ENCODE assay signal across 18 cellular contexts in genomic region chr20:25454153-25454900, GRCh38. TPM values are rescaled to one million over a fixed set of nuclear protein-coding genes. Genes with fewer than 3 reads are reported as not detected.
DNase-seq lines count a peak whose midpoint lies in the region; ATAC-seq and TF ChIP-seq lines count a peak whose summit lies in the region.
"Had no signal": no experiment of that assay in that cellular context is flagged by ENCODE, and none has a peak within 500 bp of the region (broad histone marks: within the 10 kb centered on the region; RNA-seq: fewer than 3 reads in every experiment).

No MANE protein-coding gene starts in this region.

- POLR2A ChIA-PET in WTC11 (lab: Charles Lee): no interaction called here

- no peak overlapping the region for H3K4me3 ChIP-seq in foreskin fibroblast (ENCODE audit: low read depth in 1 of 2, low read length in 2 of 2)
- H3K4me3 ChIP-seq: BLaER1 treated with 17β-estradiol and CSF1 and Interleukin-3, amounts not matched to agents 10 nM and 100 nM; HAP-1; SK-N-MC had no signal

- H3K27me3 Mint-ChIP-seq in WTC11 (ENCODE audit: low read depth) (no peaks in the 10 kb centered on the region), endothelial cell (ENCODE audit: unreplicated experiment) (peaks cover 6% of the 10 kb centered on the region), progenitor cell of endocrine pancreas (no peaks in the 10 kb centered on the region)
- H3K27me3 Mint-ChIP-seq: CD4-positive, alpha-beta memory T cell had no signal

- H3K27ac Mint-ChIP-seq in WTC11 (peak overlapping the region; percentile 65), endothelial cell (ENCODE audit: unreplicated experiment) (no peak overlapping the region), progenitor cell of endocrine pancreas (peak overlapping the region; percentile 84)
- H3K27ac Mint-ChIP-seq: CD4-positive, alpha-beta memory T cell had no signal

- in situ Hi-C loops in ACHN (cut with HindIII; ENCODE audit: low pct_ligation_motif_present, low pct_unique_long_range_greater_than_20kb, low sequenced_read_pairs): no loop called here

- TF ChIP-seq CTCF in WTC11 (IDR thresholded peaks at IDR 0.05): no peak
- TF ChIP-seq CTCF in endothelial cell (IDR thresholded peaks at IDR 0.05; ENCODE audit: unreplicated experiment): no peak
- no peak for TF ChIP-seq CTCF in progenitor cell of endocrine pancreas (IDR thresholded peaks at IDR 0.05; ENCODE audit: unreplicated experiment)
- TF ChIP-seq CTCF in foreskin fibroblast (IDR thresholded peaks at IDR 0.05; ENCODE audit: low read depth, low read length): no peak

- CTCF ChIA-PET in WTC11 (lab: Charles Lee): no interaction called here

- DNase-seq in WTC11 (ENCODE audit: low spot score) (no peak), endothelial cell (ENCODE audit: low spot score) (no peak), progenitor cell of endocrine pancreas (ENCODE audit: low spot score, unreplicated experiment) (no peak), foreskin fibroblast (no peak), ACHN (no peak)
- DNase-seq: CD4-positive, alpha-beta memory T cell; DMS 273 treated with DMSO at 0.1 percent for 48 hours; NCI-H146; NCI-H2029; NCI-H226; NCI-H510A treated with DMSO at 0.1 percent for 48 hours; NCI-H748 treated with DMSO at 0.1 percent for 48 hours; SHP77 treated with DMSO at 0.1 percent for 48 hours had no signal

- H3K4me3 Mint-ChIP-seq in WTC11: no peak overlapping the region
- peak overlapping the region; percentile 53 for H3K4me3 Mint-ChIP-seq in endothelial cell (ENCODE audit: unreplicated experiment)
- no peak overlapping the region for H3K4me3 Mint-ChIP-seq in progenitor cell of endocrine pancreas (ENCODE audit: low read depth)
- H3K4me3 Mint-ChIP-seq: CD4-positive, alpha-beta memory T cell had no signal

- H3K4me1 Mint-ChIP-seq in WTC11 (no peaks in the 10 kb centered on the region), endothelial cell (ENCODE audit: unreplicated experiment) (no peaks in the 10 kb centered on the region), progenitor cell of endocrine pancreas (ENCODE audit: low read depth) (no peaks in the 10 kb centered on the region)
- H3K4me1 Mint-ChIP-seq: CD4-positive, alpha-beta memory T cell had no signal

- ATAC-seq in WTC11: no peak
- no peak for ATAC-seq in GM21423 (IDR thresholded peaks at IDR 0.05; ENCODE audit: unreplicated experiment)
- ATAC-seq in HG02973 (IDR thresholded peaks at IDR 0.05; ENCODE audit: unreplicated experiment): no peak

- H3K9me3 Mint-ChIP-seq in WTC11 (no peaks in the 10 kb centered on the region), endothelial cell (ENCODE audit: unreplicated experiment) (no peaks in the 10 kb centered on the region), progenitor cell of endocrine pancreas (ENCODE audit: low read depth) (peaks cover 5% of the 10 kb centered on the region)
- H3K9me3 Mint-ChIP-seq: CD4-positive, alpha-beta memory T cell had no signal

- H3K36me3 Mint-ChIP-seq in WTC11 (peaks cover 49% of the 10 kb centered on the region), endothelial cell (ENCODE audit: low read depth, unreplicated experiment) (peaks cover 49% of the 10 kb centered on the region), progenitor cell of endocrine pancreas (ENCODE audit: insufficient read depth) (peaks cover 55% of the 10 kb centered on the region)
- H3K36me3 Mint-ChIP-seq: CD4-positive, alpha-beta memory T cell had no signal

TF ChIP-seq in WTC11, 78 proteins besides CTCF, POLR2A, EP300 and RAD21 (continues in another document):
- no peak for TF ChIP-seq ZSCAN18 (CRISPR knock-in tag; IDR thresholded peaks at IDR 0.05)
- no peak for TF ChIP-seq GRHL2 (CRISPR knock-in tag; IDR thresholded peaks at IDR 0.05; ENCODE audit: insufficient replicate concordance, severe bottlenecking)
- TF ChIP-seq ARID4B (CRISPR knock-in tag; IDR thresholded peaks at IDR 0.05; ENCODE audit: borderline replicate concordance): no peak
- no peak for TF ChIP-seq PREB (CRISPR knock-in tag; IDR thresholded peaks at IDR 0.05; ENCODE audit: borderline replicate concordance)
- no peak for TF ChIP-seq NR3C1 (CRISPR knock-in tag; conservative IDR thresholded peaks at IDR 0.05; ENCODE audit: low read depth)
- TF ChIP-seq ZNF396 (CRISPR knock-in tag; IDR thresholded peaks at IDR 0.05; ENCODE audit: borderline replicate concordance): no peak
- no peak for TF ChIP-seq FOXP1 (CRISPR knock-in tag; IDR thresholded peaks at IDR 0.05; ENCODE audit: borderline replicate concordance)
- no peak for TF ChIP-seq FOXJ3 (CRISPR knock-in tag; IDR thresholded peaks at IDR 0.05; ENCODE audit: borderline replicate concordance)
- TF ChIP-seq SP1 (CRISPR knock-in tag; conservative IDR thresholded peaks at IDR 0.05): no peak
- TF ChIP-seq USF2 (CRISPR knock-in tag; IDR thresholded peaks at IDR 0.05): no peak
- no peak for TF ChIP-seq CDX4 (CRISPR knock-in tag; IDR thresholded peaks at IDR 0.05; ENCODE audit: borderline replicate concordance)
- TF ChIP-seq KAT7 (CRISPR knock-in tag; IDR thresholded peaks at IDR 0.05; ENCODE audit: borderline replicate concordance): no peak
- no peak for TF ChIP-seq FOXK1 (CRISPR knock-in tag; IDR thresholded peaks at IDR 0.05)
- TF ChIP-seq ZNF232 (CRISPR knock-in tag; IDR thresholded peaks at IDR 0.05): no peak

RNA-seq across cellular contexts. Expression of gene GINS1, which starts 46.9 kb away (rescaled TPM):
- total RNA-seq in WTC11 (2021) (69.8 to 71.6 TPM (median 70.4 TPM) in 3 replicates), endothelial cell (ENCODE audit: unreplicated experiment) (12.3 TPM), progenitor cell of endocrine pancreas (25.2 and 29.0 TPM in 2 replicates)
